In genomic region chr3:126212250-126212628, GRCh38 we compare ENCODE assay signal across 11 cellular contexts. TPM values are rescaled to one million over a fixed set of nuclear protein-coding genes. Genes with fewer than 3 reads are reported as not detected.
DNase-seq lines count a peak whose midpoint lies in the region; TF ChIP-seq lines count a peak whose summit lies in the region.
"Had no signal": no experiment of that assay in that cellular context is flagged by ENCODE, and none has a peak within 500 bp of the region (broad histone marks: within the 10 kb centered on the region; RNA-seq: fewer than 3 reads in every experiment).

No MANE protein-coding gene starts in this region.

- peaks cover 43% of the 10 kb centered on the region for H3K27me3 Mint-ChIP-seq in nephron (ENCODE audit: low read depth)
- peaks cover 18% of the 10 kb centered on the region for H3K27me3 Mint-ChIP-seq in type B pancreatic cell

- H3K36me3 ChIP-seq in NT2/D1 (ENCODE audit: insufficient read depth, insufficient read length, low read length), result no peaks in the 10 kb centered on the region
- H3K36me3 ChIP-seq in ectodermal cell (ENCODE audit: control insufficient read depth, insufficient read depth, low read length), result no peaks in the 10 kb centered on the region

- DNase-seq in NT2/D1 (ENCODE audit: low read depth, low spot score), result no peak
- DNase-seq in type B pancreatic cell (ENCODE audit: extremely low spot score, unreplicated experiment), result no peak
- DNase-seq in cerebellar cortex (ENCODE audit: low spot score), result no peak
- DNase-seq in Ammon's horn (ENCODE audit: low spot score), result no peak
- no peak for DNase-seq in T1000 (lab: John Stamatoyannopoulos, UW)
- DNase-seq: activated naive CD4-positive, alpha-beta T cell treated with anti-CD3 and anti-CD28 coated beads, Interleukin-2, amount 50 U/mL, for 16 hours; CD4-positive, alpha-beta T cell; stimulated activated CD4-positive, alpha-beta T cell treated with anti-CD3 and anti-CD28 coated beads, Interleukin-4, amount 100 ng/mL, for 24 hours had no signal

- TF ChIP-seq CTCF in nephron (IDR thresholded peaks at IDR 0.05; ENCODE audit: unreplicated experiment in 3 of 3) (no peak), type B pancreatic cell (conservative IDR thresholded peaks at IDR 0.05) (no peak)

- H3K27ac Mint-ChIP-seq in nephron (peak overlapping the region in 1 of 3 experiments; percentile 81), type B pancreatic cell (peak overlapping the region; percentile 98)
- H3K27ac Mint-ChIP-seq: CD4-positive, alpha-beta T cell; stimulated activated memory B cell treated with anti-CD40 and anti-IgM and Interleukin-4, amounts not matched to agents 10 μg/mL and 1 μg/mL and 100 μg/mL, for 72 hours had no signal

- H3K36me3 Mint-ChIP-seq in nephron (ENCODE audit: low read depth) (no peaks in the 10 kb centered on the region), type B pancreatic cell (no peaks in the 10 kb centered on the region)
- H3K36me3 Mint-ChIP-seq: stimulated activated memory B cell treated with anti-CD40 and anti-IgM and Interleukin-4, amounts not matched to agents 10 μg/mL and 1 μg/mL and 100 μg/mL, for 72 hours had no signal

- H3K27me3 ChIP-seq in NT2/D1 (ENCODE audit: insufficient read depth, insufficient read length), result peaks cover 17% of the 10 kb centered on the region
- H3K27me3 ChIP-seq in ectodermal cell (ENCODE audit: control insufficient read depth, insufficient read depth, low read length, poor library complexity, severe bottlenecking), result peaks cover 7% of the 10 kb centered on the region

- H3K4me1 ChIP-seq in NT2/D1 (ENCODE audit: insufficient read depth, insufficient read length) (peaks cover 11% of the 10 kb centered on the region), ectodermal cell (ENCODE audit: control insufficient read depth, insufficient read depth, low read length) (no peaks in the 10 kb centered on the region)

- WGBS in ectodermal cell, 2 experiments, result 41 to 47% methylated on average over 2 of the region's 2 CpGs

- H3K4me1 Mint-ChIP-seq in nephron (peaks cover 6% of the 10 kb centered on the region), type B pancreatic cell (ENCODE audit: unreplicated experiment) (peaks cover 7% of the 10 kb centered on the region)

- H3K4me3 Mint-ChIP-seq in nephron, result peak overlapping the region; percentile 86 to 92 (median 90)
- peak overlapping the region; percentile 96 for H3K4me3 Mint-ChIP-seq in type B pancreatic cell

- H3K27ac ChIP-seq in ectodermal cell (ENCODE audit: insufficient read depth, low read depth, low read length, poor library complexity, severe bottlenecking), result peak overlapping the region; percentile 78

- H3K9me3 Mint-ChIP-seq in nephron (peaks cover 5% of the 10 kb centered on the region), type B pancreatic cell (peaks cover 9% of the 10 kb centered on the region)
- H3K9me3 Mint-ChIP-seq: CD4-positive, alpha-beta T cell; stimulated activated memory B cell treated with anti-CD40 and anti-IgM and Interleukin-4, amounts not matched to agents 10 μg/mL and 1 μg/mL and 100 μg/mL, for 72 hours had no signal

- peaks cover 56% of the 10 kb centered on the region; the same call in 1 of the 2 replicates for H3K9me3 ChIP-seq in NT2/D1 (ENCODE audit: insufficient read depth, low read length)
- no peaks in the 10 kb centered on the region for H3K9me3 ChIP-seq in ectodermal cell (ENCODE audit: control insufficient read depth, low read length)

- peak overlapping the region; percentile 72 for H3K9ac ChIP-seq in NT2/D1 (ENCODE audit: insufficient read length, low read depth)

- H3K4me3 ChIP-seq in NT2/D1 (ENCODE audit: insufficient read length, low read depth), result peak overlapping the region; percentile 37
- H3K4me3 ChIP-seq in ectodermal cell (ENCODE audit: insufficient read depth, low read depth, low read length), result no peak overlapping the region

RNA-seq across cellular contexts. Expression of gene ALDH1L1, which starts 31.9 kb away (rescaled TPM):
- 0.22 TPM for polyA plus RNA-seq in ectodermal cell (2013, experiment 1 of 4)
- polyA plus RNA-seq in ectodermal cell (2013, experiment 2 of 4), result 0.18 TPM
- polyA plus RNA-seq in ectodermal cell (2013, experiment 3 of 4), result not detected
- 0.28 TPM for polyA plus RNA-seq in ectodermal cell (2013, experiment 4 of 4)
- total RNA-seq in type B pancreatic cell (ENCODE audit: low replicate concordance), result 5.0 and 10.2 TPM in 2 replicates
- total RNA-seq: CD4-positive, alpha-beta T cell had no signal
